Comparison of ENCODE assay signal across 27 cellular contexts in the genomic region with DNA sequence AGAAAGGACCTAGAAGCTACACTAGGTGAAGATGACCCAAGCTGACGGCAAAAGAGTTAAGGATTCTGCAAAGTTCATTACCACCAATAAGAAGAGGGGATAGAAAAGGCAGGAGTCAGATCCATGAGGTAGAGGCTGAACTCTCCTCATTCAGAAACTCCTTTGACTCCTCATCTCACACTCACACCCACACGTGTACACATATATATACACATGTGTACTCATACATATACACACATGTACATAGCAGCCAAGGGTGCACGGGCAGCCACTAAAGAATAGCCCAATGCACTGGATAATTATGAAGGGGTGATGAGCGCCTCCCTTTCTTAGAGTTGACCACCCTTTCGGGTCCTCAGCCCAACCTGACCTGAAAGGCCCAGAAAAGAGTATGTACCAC.
"Had no signal": no experiment of that assay in that cellular context is flagged by ENCODE, and none has a peak within 500 bp of the region (broad histone marks: within the 10 kb centered on the region; RNA-seq: fewer than 3 reads in every experiment).

No MANE protein-coding gene starts in this region.

- ATAC-seq: stimulated activated effector memory CD8-positive, alpha-beta T cell treated with anti-CD3 and anti-CD28 coated beads, Interleukin-12 subunit alpha, Interleukin-12 subunit beta, amount 100 ng/mL, for 72 hours; stimulated activated memory B cell treated with anti-CD40 and anti-IgM and Interleukin-4, amounts not matched to agents 10 μg/mL and 1 μg/mL and 100 μg/mL, for 72 hours; stimulated activated naive B cell treated with anti-CD40 and anti-IgM and Interleukin-4, amounts not matched to agents 10 μg/mL and 1 μg/mL and 100 μg/mL, for 72 hours; stimulated activated naive CD8-positive, alpha-beta T cell treated with anti-CD3 and anti-CD28 coated beads, Interleukin-15, amount 100 ng/mL, for 72 hours; stimulated activated naive CD8-positive, alpha-beta T cell treated with anti-CD3 and anti-CD28 coated beads, Interleukin-15, Interleukin-2, amounts not matched to agents 100 U/mL and 50 U/mL, for 24 hours; upper lobe of right lung had no signal

- H3K4me3 ChIP-seq: stomach, suprapubic skin, testis, thoracic aorta, thyroid gland, tibial artery, tibial nerve, transverse colon, upper lobe of left lung, upper lobe of right lung, uterus, vagina had no signal

- FAIRE-seq: urothelium cell line had no signal

- H3K4me1 ChIP-seq: stomach, suprapubic skin, testis, thyroid gland, tibial artery, transverse colon, upper lobe of left lung, upper lobe of right lung, uterus, vagina had no signal

- H3K27me3 ChIP-seq: suprapubic skin, testis, thyroid gland, tibial artery, tibial nerve, transverse colon, upper lobe of left lung, upper lobe of right lung, uterus, vagina had no signal

- H3K9me3 ChIP-seq: stomach, suprapubic skin, testis, thoracic aorta, thyroid gland, tibial artery, tibial nerve, transverse colon, upper lobe of left lung, upper lobe of right lung, uterus, vagina had no signal

- H3K36me3 ChIP-seq: stomach, suprapubic skin, thoracic aorta, thyroid gland, tibial artery, tibial nerve, transverse colon, upper lobe of left lung, upper lobe of right lung, uterus, vagina had no signal

- DNase-seq: stimulated activated CD4-positive, alpha-beta T cell treated with anti-CD3 and anti-CD28 coated beads, Interleukin-2, amount 100 ng/mL, for 48 hours; stimulated activated CD4-positive, alpha-beta T cell treated with anti-CD3 and anti-CD28 coated beads, Interleukin-4, amount 100 ng/mL, for 1 hour; stimulated activated CD4-positive, alpha-beta T cell treated with anti-CD3 and anti-CD28 coated beads, Interleukin-4, amount 100 ng/mL, for 24 hours; stimulated activated CD4-positive, alpha-beta T cell treated with anti-CD3 and anti-CD28 coated beads, Interleukin-4, amount 100 ng/mL, for 4 hours; stimulated activated CD8-positive, alpha-beta memory T cell treated with anti-CD3 and anti-CD28 coated beads, Interleukin-4, amount 100 ng/mL, for 48 hours; stimulated activated naive B cell treated with anti-CD40 and anti-IgM and Interleukin-4, amounts not matched to agents 10 μg/mL and 1 μg/mL and 100 μg/mL, for 72 hours; stimulated activated naive CD4-positive, alpha-beta T cell; stimulated activated naive CD4-positive, alpha-beta T cell treated with Interleukin-2 at 50 U/mL for 16 hours; stimulated activated naive CD8-positive, alpha-beta T cell treated with anti-CD3 and anti-CD28 coated beads, Interleukin-15, amount 100 ng/mL, for 72 hours; stimulated activated naive CD8-positive, alpha-beta T cell treated with anti-CD3 and anti-CD28 coated beads, Interleukin-15, Interleukin-2, amounts not matched to agents 100 U/mL and 50 U/mL, for 24 hours; stomach; substantia nigra; testis; thyroid gland; tibial artery; transverse colon; trophoblast cell; upper lobe of left lung; upper lobe of right lung; uterus had no signal

- H3K27ac ChIP-seq: stomach, suprapubic skin, testis, thoracic aorta, thyroid gland, tibial artery, tibial nerve, transverse colon, upper lobe of left lung, upper lobe of right lung, uterus, vagina had no signal
